8 cellular contexts compared by ENCODE assay signal in genomic region chr17:44326867-44327444, GRCh38. TPM values are rescaled to one million over a fixed set of nuclear protein-coding genes. Genes with fewer than 3 reads are reported as not detected.
DNase-seq lines count a peak whose midpoint lies in the region; ATAC-seq and TF ChIP-seq lines count a peak whose summit lies in the region.

No MANE protein-coding gene starts in this region.

- TF ChIP-seq CTCF in retinal pigment epithelial cell (conservative IDR thresholded peaks at IDR 0.05; ENCODE audit: low read depth, low read length) = no peak

- no peaks in the 10 kb centered on the region for H3K27me3 ChIP-seq in aorta (ENCODE audit: control insufficient read depth in 1 of 2, insufficient read depth in 2 of 2, low read length in 1 of 2)

- no peaks in the 10 kb centered on the region for H3K27me3 Mint-ChIP-seq in T-helper 1 cell treated with Interleukin-12 subunit alpha and Interleukin-12 subunit beta and Interleukin-4 antibody, amounts not matched to agents 30 μg/mL and 1 μg/mL, for 36 hours (ENCODE audit: low read depth)

- no peaks in the 10 kb centered on the region for H3K36me3 Mint-ChIP-seq in T-helper 1 cell treated with Interleukin-12 subunit alpha and Interleukin-12 subunit beta and Interleukin-4 antibody, amounts not matched to agents 30 μg/mL and 1 μg/mL, for 36 hours (ENCODE audit: low read depth)

- WGBS in aorta, 2 donors = 27 to 30% methylated on average over 27 to 30 of the region's 30 CpGs

- no peaks in the 10 kb centered on the region for H3K9me3 Mint-ChIP-seq in T-helper 1 cell treated with Interleukin-12 subunit alpha and Interleukin-12 subunit beta and Interleukin-4 antibody, amounts not matched to agents 30 μg/mL and 1 μg/mL, for 36 hours

- H3K36me3 ChIP-seq in aorta (ENCODE audit: control insufficient read depth in 1 of 2, insufficient read depth in 2 of 2, low read length in 1 of 2) = peaks cover 0 to 2% of the 10 kb centered on the region in 2 donors

- peak overlapping the region; percentile 73 for H3K4me3 Mint-ChIP-seq in T-helper 1 cell treated with Interleukin-12 subunit alpha and Interleukin-12 subunit beta and Interleukin-4 antibody, amounts not matched to agents 30 μg/mL and 1 μg/mL, for 36 hours

- peak; percentile 54 for ATAC-seq in HG02763 (IDR thresholded peaks at IDR 0.05; ENCODE audit: unreplicated experiment)
- peak; percentile 82 for ATAC-seq in left ventricle myocardium superior
- peak; percentile 93 for ATAC-seq in aorta (ENCODE audit: low FRiP score)

- H3K27ac ChIP-seq in aorta (ENCODE audit: low read depth in 1 of 2, low read length in 2 of 2) = no peak overlapping the region

- intact Hi-C loops in left ventricle myocardium superior (cut with micrococcal nuclease) = loop anchor here (5.0 kb wide), 1 partner anchor 110 kb away; the partner anchor contains the start of gene UBTF
- intact Hi-C loops in aorta (cut with DNase I) = no loop called here

- H3K4me1 Mint-ChIP-seq in T-helper 1 cell treated with Interleukin-12 subunit alpha and Interleukin-12 subunit beta and Interleukin-4 antibody, amounts not matched to agents 30 μg/mL and 1 μg/mL, for 36 hours (ENCODE audit: low read depth) = peaks cover 21% of the 10 kb centered on the region

- DNase-seq in GM04503 (ENCODE audit: low read depth) (peak; percentile 85), NCI-H187 treated with DMSO at 0.1 percent for 48 hours (lab: John Stamatoyannopoulos, UW) (peak; percentile 84), amniotic stem cell (lab: John Stamatoyannopoulos, UW) (peak; percentile 91), left ventricle myocardium superior (peak; percentile 97), retinal pigment epithelial cell (ENCODE audit: low read depth) (peak; percentile 90), aorta (peak; percentile 98)

- H3K9me3 ChIP-seq in aorta (ENCODE audit: control insufficient read depth, low read length) = no peaks in the 10 kb centered on the region

- H3K4me3 ChIP-seq in retinal pigment epithelial cell (ENCODE audit: low read length) = peak overlapping the region; percentile 19
- no peak overlapping the region for H3K4me3 ChIP-seq in aorta (ENCODE audit: low read length in 2 of 2)

- H3K4me1 ChIP-seq in aorta (ENCODE audit: control insufficient read depth in 1 of 2, insufficient read depth in 2 of 2, low read length in 2 of 2) = no peaks in the 10 kb centered on the region

- peak overlapping the region; percentile 86 for H3K27ac Mint-ChIP-seq in T-helper 1 cell treated with Interleukin-12 subunit alpha and Interleukin-12 subunit beta and Interleukin-4 antibody, amounts not matched to agents 30 μg/mL and 1 μg/mL, for 36 hours

RNA-seq across cellular contexts. Expression of gene SLC25A39, which starts 2.3 kb away (rescaled TPM):
- 52.3 TPM for total RNA-seq in left ventricle myocardium superior
- 10 to 100 TPM; 50.2 to 61.5 TPM for total RNA-seq in aorta
- polyA plus RNA-seq in aorta = 100 to 1,000 TPM in 1 of 2 donors, 10 to 100 TPM in 1; 54.6 to 107 TPM

RNA-seq across cellular contexts. Expression of gene GRN, which starts 18.1 kb away (rescaled TPM):
- total RNA-seq in left ventricle myocardium superior = 156 TPM
- total RNA-seq in aorta = 100 to 1,000 TPM; 162 to 248 TPM
- polyA plus RNA-seq in aorta = 100 to 1,000 TPM; 125 to 145 TPM

RNA-seq across cellular contexts. Expression of gene RUNDC3A, which starts 18.6 kb away (rescaled TPM):
- total RNA-seq in left ventricle myocardium superior (0.45 TPM), aorta (under 1 TPM in 1 of 2 donors, not detected in 1; 0.75 TPM)
- under 1 TPM; 0.26 to 0.50 TPM for polyA plus RNA-seq in aorta

RNA-seq across cellular contexts. Expression of gene FAM171A2, which starts 36.7 kb away (rescaled TPM):
- total RNA-seq in left ventricle myocardium superior (0.72 TPM), aorta (1 to 10 TPM in 1 of 2 donors, under 1 TPM in 1; 0.45 to 2.0 TPM)
- polyA plus RNA-seq in aorta = under 1 TPM in 1 of 2 donors, not detected in 1; 0.05 TPM

RNA-seq across cellular contexts. Expression of gene SLC4A1, which starts 59.0 kb away (rescaled TPM):
- total RNA-seq in left ventricle myocardium superior = not detected
- total RNA-seq in aorta = 10 to 100 TPM in 1 of 2 donors, 1 to 10 TPM in 1; 1.5 to 10.2 TPM
- under 1 TPM; 0.08 to 0.25 TPM for polyA plus RNA-seq in aorta
